ENCODE assay signal across 21 cellular contexts in genomic region chr15:34001536-34001935, GRCh38. TPM values are rescaled to one million over a fixed set of nuclear protein-coding genes. Genes with fewer than 3 reads are reported as not detected.
DNase-seq lines count a peak whose midpoint lies in the region; ATAC-seq, FAIRE-seq and TF ChIP-seq lines count a peak whose summit lies in the region.
"Had no signal": no experiment of that assay in that cellular context is flagged by ENCODE, and none has a peak within 500 bp of the region (broad histone marks: within the 10 kb centered on the region; RNA-seq: fewer than 3 reads in every experiment).

No MANE protein-coding gene starts in this region.

- H3K27me3 Mint-ChIP-seq in T-helper 17 cell = no peaks in the 10 kb centered on the region

- no peaks in the 10 kb centered on the region for H3K9me1 ChIP-seq in keratinocyte (ENCODE audit: control insufficient read depth, extremely low read depth, insufficient read depth, low read length)

- H3K79me2 ChIP-seq in GM23248 (ENCODE audit: insufficient read depth) (peaks cover 6% of the 10 kb centered on the region; the same call in 1 of the 2 replicates), keratinocyte (ENCODE audit: control insufficient read depth, insufficient read depth, low read length) (no peaks in the 10 kb centered on the region)

- H3K4me3 Mint-ChIP-seq in T-helper 17 cell = no peak overlapping the region

- WGBS in GM23248 (ENCODE audit: low coverage in 1 of 2, low lambda C conversion rate in 2 of 2, missing lambda C conversion rate in 2 of 2), 2 experiments = 52 to 53% methylated on average over 3 of the region's 3 CpGs

- H3K27me3 ChIP-seq in GM23248 (replicated peaks; ENCODE audit: insufficient read depth) (no peaks in the 10 kb centered on the region), bronchial epithelial cell (ENCODE audit: control insufficient read depth, insufficient read depth, low read length) (no peaks in the 10 kb centered on the region), keratinocyte (ENCODE audit: control insufficient read depth, extremely low read depth, insufficient read depth, low read length) (no peaks in the 10 kb centered on the region), brain microvascular endothelial cell (replicated peaks) (no peaks in the 10 kb centered on the region)

- peaks cover 4% of the 10 kb centered on the region for H3K4me1 Mint-ChIP-seq in T-helper 17 cell

- H3K4me3 ChIP-seq in GM23248 (no peak overlapping the region), bronchial epithelial cell (ENCODE audit: low read depth, low read length) (no peak overlapping the region), keratinocyte (ENCODE audit: control insufficient read depth in 2 of 3, extremely low read depth in 1 of 3, insufficient read depth in 2 of 3, low read depth in 1 of 3, low read length in 3 of 3) (no peak overlapping the region), brain microvascular endothelial cell (ENCODE audit: low read depth, low read length) (no peak overlapping the region)
- H3K4me3 ChIP-seq: K562 had no signal

- TF ChIP-seq CTCF in bronchial epithelial cell (IDR thresholded peaks at IDR 0.05; ENCODE audit: insufficient read depth, low read length, severe bottlenecking) (no peak), keratinocyte (optimal IDR thresholded peaks at IDR 0.05 in 1 of 3, IDR thresholded peaks at IDR 0.05 in 1 of 3, conservative IDR thresholded peaks at IDR 0.05 in 1 of 3; ENCODE audit: extremely low read depth in 1 of 3, insufficient read depth in 2 of 3, low read length in 3 of 3) (no peak), brain microvascular endothelial cell (IDR thresholded peaks at IDR 0.05; ENCODE audit: low read depth, low read length, missing control alignments) (no peak)

- no peak overlapping the region for H3K27ac Mint-ChIP-seq in T-helper 17 cell

- H3K9me2 ChIP-seq in GM23248 (ENCODE audit: insufficient read depth) = no peaks in the 10 kb centered on the region

- no peak for ATAC-seq in T-helper 17 cell
- no peak for ATAC-seq in GM21786 (IDR thresholded peaks at IDR 0.05; ENCODE audit: unreplicated experiment)
- ATAC-seq: K562 had no signal

- H2AFZ ChIP-seq in GM23248 = no peak overlapping the region
- H2AFZ ChIP-seq in keratinocyte (ENCODE audit: control insufficient read depth, low read length) = no peak overlapping the region

- no peak overlapping the region for H3K9ac ChIP-seq in GM23248
- no peak overlapping the region for H3K9ac ChIP-seq in keratinocyte (ENCODE audit: control insufficient read depth, extremely low read depth, insufficient read depth, low read length)

- no peak for FAIRE-seq in bronchial epithelial cell (lab: Jason Lieb, UNC)
- FAIRE-seq in keratinocyte (lab: Jason Lieb, UNC) = peak; percentile 80
- FAIRE-seq: A204.1, GM12892, K562 had no signal

- dilution Hi-C loops in keratinocyte (cut with MboI; ENCODE audit: extremely low pct_ligation_motif_present, low sequenced_read_pairs) = no loop called here

- H3K36me3 ChIP-seq in GM23248 (ENCODE audit: low read depth) (no peaks in the 10 kb centered on the region), bronchial epithelial cell (ENCODE audit: control insufficient read depth, insufficient read depth, low read length) (no peaks in the 10 kb centered on the region), keratinocyte (ENCODE audit: control insufficient read depth in 2 of 2, extremely low read depth in 1 of 2, insufficient read depth in 2 of 2, low read length in 2 of 2) (no peaks in the 10 kb centered on the region), brain microvascular endothelial cell (replicated peaks) (no peaks in the 10 kb centered on the region)

- peak; percentile 14 for DNase-seq in A172 (ENCODE audit: low spot score)
- DNase-seq in GM23248 = peak; percentile 35
- DNase-seq in bronchial epithelial cell (ENCODE audit: low read depth) = peak; percentile 70
- DNase-seq in keratinocyte (ENCODE audit: low read depth, low spot score) = no peak
- no peak for DNase-seq in T-helper 17 cell
- no peak for DNase-seq in NCI-H446 (lab: John Stamatoyannopoulos, UW)
- no peak for DNase-seq in brain microvascular endothelial cell
- DNase-seq: Caco-2, HCEC 1CT, NCI-H1092, NCI-H2107, NCI-H226, NCI-H748 treated with DMSO at 0.1 percent for 48 hours, SHP77 had no signal

- H3K4me1 ChIP-seq in GM23248 (ENCODE audit: insufficient read depth) (no peaks in the 10 kb centered on the region), keratinocyte (ENCODE audit: control insufficient read depth, extremely low read depth, insufficient read depth, low read length) (peaks cover 9% of the 10 kb centered on the region)
- H3K4me1 ChIP-seq: Caco-2 had no signal

- in situ Hi-C loops in GM23248 (cut with MboI) (no loop called here), brain microvascular endothelial cell (cut with HindIII; ENCODE audit: low pct_ligation_motif_present, low sequenced_read_pairs) (no loop called here)

- H3K4me2 ChIP-seq in GM23248 (ENCODE audit: unreplicated experiment) (no peak overlapping the region), keratinocyte (ENCODE audit: control insufficient read depth, extremely low read depth, insufficient read depth, low read depth, low read length) (peak overlapping the region; percentile 63)

- H4K20me1 ChIP-seq in GM23248 (ENCODE audit: insufficient read depth) (no peaks in the 10 kb centered on the region), keratinocyte (ENCODE audit: control insufficient read depth, extremely low read depth, insufficient read depth, low read length) (no peaks in the 10 kb centered on the region)

- H3F3A ChIP-seq in GM23248 (ENCODE audit: insufficient read depth) = no peaks in the 10 kb centered on the region

- H3K27ac ChIP-seq in GM23248 = no peak overlapping the region
- H3K27ac ChIP-seq in keratinocyte (ENCODE audit: control insufficient read depth, insufficient read depth, low read length) = peak overlapping the region; percentile 33
- H3K27ac ChIP-seq in brain microvascular endothelial cell = no peak overlapping the region
- H3K27ac ChIP-seq: HL-60 had no signal

- H3K9me3 ChIP-seq in GM23248 (ENCODE audit: low read depth) (no peaks in the 10 kb centered on the region), keratinocyte (ENCODE audit: control insufficient read depth, low read depth, low read length) (no peaks in the 10 kb centered on the region), T-helper 17 cell (ENCODE audit: control insufficient read depth, low read length, poor library complexity, severe bottlenecking) (no peaks in the 10 kb centered on the region)
- H3K9me3 ChIP-seq: Caco-2 had no signal

- H3K36me3 Mint-ChIP-seq in T-helper 17 cell (ENCODE audit: low read depth) = no peaks in the 10 kb centered on the region

RNA-seq across cellular contexts. Expression of gene CHRM5, which starts 33.2 kb away (rescaled TPM):
- total RNA-seq in A172 (2014; rRNA removed; shearing (Covaris generic)) = 0.02 TPM in 1 of 2 replicates, not detected in the other
- 0.43 TPM in 1 of 2 replicates, not detected in the other for total RNA-seq in GM23248 (2014; rRNA removed; shearing (Covaris generic))
- polyA plus RNA-seq in GM23248 (2016; fragmentation: Nextera tagmentation; extraction: Ambion mirVana) (0.05 TPM in 1 of 2 replicates, not detected in the other), keratinocyte (0.01 to 0.02 TPM in 2 of 3 replicates, not detected in the other)
- total RNA-seq in bronchial epithelial cell (not detected in 2 replicates), T-helper 17 cell (not detected)
- not detected for polyA plus RNA-seq in keratinocyte (2011; ENCODE audit: low read depth)
- polyA plus RNA-seq in keratinocyte (2011; cell fraction: cytosol; rRNA removed) = not detected in 2 replicates
- not detected in 2 replicates for polyA plus RNA-seq in keratinocyte (2011; cell fraction: nucleus; rRNA removed)
- 0.27 TPM in 1 of 2 replicates, not detected in the other for polyA plus RNA-seq in keratinocyte (2012; ENCODE audit: low replicate concordance)
- polyA minus RNA-seq in keratinocyte = 0.03 TPM in 1 of 3 replicates, not detected in the others
- not detected for polyA minus RNA-seq in keratinocyte (2011; cell fraction: cytosol; rRNA and poly(A)+ RNA removed)
- polyA minus RNA-seq in keratinocyte (2011; cell fraction: nucleus; rRNA and poly(A)+ RNA removed) = not detected in 2 replicates
- total RNA-seq: Caco-2, G401, K562, M059J had no signal
- polyA plus RNA-seq: K562 had no signal

RNA-seq across cellular contexts. Expression of gene AVEN, which starts 37.5 kb away (rescaled TPM):
- total RNA-seq in A172 (2014; rRNA removed; shearing (Covaris generic)) = 37.5 and 39.6 TPM in 2 replicates
- 27.0 and 34.3 TPM in 2 replicates for total RNA-seq in GM23248 (2014; rRNA removed; shearing (Covaris generic))
- polyA plus RNA-seq in GM23248 (2016; fragmentation: Nextera tagmentation; extraction: Ambion mirVana) (18.2 and 18.8 TPM in 2 replicates), keratinocyte (10.6 to 16.6 TPM (median 14.4 TPM) in 3 replicates)
- total RNA-seq in bronchial epithelial cell (32.0 and 51.3 TPM in 2 replicates), T-helper 17 cell (1 to 10 TPM; 7.0 to 8.9 TPM)
- 16.7 TPM for polyA plus RNA-seq in keratinocyte (2011; ENCODE audit: low read depth)
- 12.7 and 17.0 TPM in 2 replicates for polyA plus RNA-seq in keratinocyte (2011; cell fraction: cytosol; rRNA removed)
- polyA plus RNA-seq in keratinocyte (2011; cell fraction: nucleus; rRNA removed) = 8.8 and 9.8 TPM in 2 replicates
- 17.3 and 19.7 TPM in 2 replicates for polyA plus RNA-seq in keratinocyte (2012; ENCODE audit: low replicate concordance)
- 3.9 to 9.7 TPM (median 4.7 TPM) in 3 replicates for polyA minus RNA-seq in keratinocyte
- polyA minus RNA-seq in keratinocyte (2011; cell fraction: cytosol; rRNA and poly(A)+ RNA removed) = 6.5 TPM
- polyA minus RNA-seq in keratinocyte (2011; cell fraction: nucleus; rRNA and poly(A)+ RNA removed) = 3.2 and 9.9 TPM in 2 replicates

Comparison
In these comparisons a context has a peak if more than half of its experiments do, and no peak if none do; other contexts are left out.
1. DNase-seq: peak in A172 (single experiment), GM23248 (single experiment) and bronchial epithelial cell (single experiment); none in keratinocyte (single experiment), T-helper 17 cell (0 of 3), NCI-H446 (0 of 2) and brain microvascular endothelial cell (single experiment).